ENCODE assay signal across 9 cellular contexts in genomic region chr22:46769706-46770105, GRCh38. TPM values are rescaled to one million over a fixed set of nuclear protein-coding genes. Genes with fewer than 3 reads are reported as not detected.
DNase-seq lines count a peak whose midpoint lies in the region; ATAC-seq and TF ChIP-seq lines count a peak whose summit lies in the region.
"Had no signal": no experiment of that assay in that cellular context is flagged by ENCODE, and none has a peak within 500 bp of the region (broad histone marks: within the 10 kb centered on the region; RNA-seq: fewer than 3 reads in every experiment).

No MANE protein-coding gene starts in this region.

- no peak overlapping the region for H2BK15ac ChIP-seq in mesenchymal stem cell (ENCODE audit: low read depth, poor library complexity, severe bottlenecking)

- no peak overlapping the region for H3K4me2 ChIP-seq in mesenchymal stem cell (ENCODE audit: low read length, poor library complexity, severe bottlenecking)

- H3K27ac ChIP-seq in mesenchymal stem cell (ENCODE audit: low read length, poor library complexity, severe bottlenecking) = no peak overlapping the region
- peak overlapping the region; percentile 53 to 91 (median 77) for H3K27ac ChIP-seq in tibial nerve

- no peak for TF ChIP-seq EP300 in tibial nerve (IDR thresholded peaks at IDR 0.05)

- H3K36me3 ChIP-seq in mesenchymal stem cell (ENCODE audit: control insufficient read depth in 1 of 2, insufficient read depth in 2 of 2, low read depth in 1 of 2, low read length in 2 of 2) (peaks cover 6 to 21% of the 10 kb centered on the region in 2 experiments), tibial nerve (peaks cover 0 to 5% (median 0%) of the 10 kb centered on the region in 3 donors)

- H2BK5ac ChIP-seq in mesenchymal stem cell (ENCODE audit: low read depth, low read length, poor library complexity, severe bottlenecking) = no peak overlapping the region

- peaks cover 35% of the 10 kb centered on the region for H3K4me1 ChIP-seq in mesenchymal stem cell (ENCODE audit: control insufficient read depth, insufficient read depth, low read depth, low read length)
- peaks cover 0 to 76% (median 39%) of the 10 kb centered on the region in 4 donors for H3K4me1 ChIP-seq in tibial nerve

- no peak overlapping the region for H3K14ac ChIP-seq in mesenchymal stem cell (ENCODE audit: low read length in 2 of 2)

- 93% methylated on average over 6 of the region's 6 CpGs for WGBS in mesenchymal stem cell
- WGBS in tibial nerve, 2 donors = 92% methylated on average over 6 of the region's 6 CpGs

- H3K27me3 Mint-ChIP-seq in activated naive CD8-positive, alpha-beta T cell treated with anti-CD3 and anti-CD28 coated beads, Interleukin-2, amount 50 U/mL, for 24 hours = no peaks in the 10 kb centered on the region

- ATAC-seq in activated naive CD4-positive, alpha-beta T cell treated with anti-CD3 and anti-CD28 coated beads, Interleukin-2, amount 50 U/mL, for 72 hours = no peak
- no peak for ATAC-seq in activated naive CD8-positive, alpha-beta T cell treated with anti-CD3 and anti-CD28 coated beads, Interleukin-2, amount 50 U/mL, for 24 hours
- ATAC-seq in HG02884 (IDR thresholded peaks at IDR 0.05; ENCODE audit: unreplicated experiment) = no peak

- H2BK120ac ChIP-seq in mesenchymal stem cell (ENCODE audit: low read depth, low read length) = no peak overlapping the region

- TF ChIP-seq CTCF in tibial nerve (IDR thresholded peaks at IDR 0.05) = no peak

- H3K4me3 Mint-ChIP-seq in activated naive CD8-positive, alpha-beta T cell treated with anti-CD3 and anti-CD28 coated beads, Interleukin-2, amount 50 U/mL, for 24 hours = peak overlapping the region; percentile 32
- H3K4me3 Mint-ChIP-seq: neural crest cell had no signal

- no peak overlapping the region for H4K8ac ChIP-seq in mesenchymal stem cell (ENCODE audit: low read length)

- peaks cover 20% of the 10 kb centered on the region for H3K79me1 ChIP-seq in mesenchymal stem cell (replicated peaks; ENCODE audit: low read length, poor library complexity, severe bottlenecking)

- no peak overlapping the region for H4K91ac ChIP-seq in mesenchymal stem cell (ENCODE audit: low read length)

- H3K4ac ChIP-seq in mesenchymal stem cell (ENCODE audit: low read depth in 1 of 2, low read length in 2 of 2) = no peak overlapping the region

- peak overlapping the region; percentile 26 to 51 for H3K27ac Mint-ChIP-seq in activated naive CD4-positive, alpha-beta T cell treated with anti-CD3 and anti-CD28 coated beads, Interleukin-2, amount 50 U/mL, for 72 hours
- peak overlapping the region; percentile 90 for H3K27ac Mint-ChIP-seq in activated naive CD8-positive, alpha-beta T cell treated with anti-CD3 and anti-CD28 coated beads, Interleukin-2, amount 50 U/mL, for 24 hours

- H3K36me3 Mint-ChIP-seq in activated naive CD4-positive, alpha-beta T cell treated with anti-CD3 and anti-CD28 coated beads, Interleukin-2, amount 50 U/mL, for 72 hours = peaks cover 0 to 21% of the 10 kb centered on the region in 2 donors
- peaks cover 14% of the 10 kb centered on the region for H3K36me3 Mint-ChIP-seq in activated naive CD8-positive, alpha-beta T cell treated with anti-CD3 and anti-CD28 coated beads, Interleukin-2, amount 50 U/mL, for 24 hours (ENCODE audit: low read depth)

- H3K23ac ChIP-seq in mesenchymal stem cell (ENCODE audit: low read length in 2 of 2) = no peak overlapping the region

- TF ChIP-seq POLR2A in tibial nerve (IDR thresholded peaks at IDR 0.05) = no peak

- peak overlapping the region; percentile 63 for H2AK5ac ChIP-seq in mesenchymal stem cell (ENCODE audit: low read length, severe bottlenecking)

- DNase-seq in activated naive CD4-positive, alpha-beta T cell treated with anti-CD3 and anti-CD28 coated beads, Interleukin-2, amount 50 U/mL, for 72 hours (ENCODE audit: low spot score in 2 of 2) = no peak
- no peak for DNase-seq in activated naive CD4-positive, alpha-beta T cell (lab: John Stamatoyannopoulos, UW)
- DNase-seq in activated naive CD8-positive, alpha-beta T cell treated with anti-CD3 and anti-CD28 coated beads, Interleukin-2, amount 50 U/mL, for 24 hours = no peak
- DNase-seq in mesenchymal stem cell (no peak), tibial nerve (ENCODE audit: low spot score in 2 of 2) (no peak), HCEC 1CT (no peak)
- DNase-seq in stimulated activated CD4-positive, alpha-beta T cell treated with anti-CD3 and anti-CD28 coated beads, Interleukin-4, amount 100 ng/mL, for 4 hours = no peak

- H3K9me3 ChIP-seq in mesenchymal stem cell (ENCODE audit: control insufficient read depth, low read length) (no peaks in the 10 kb centered on the region), tibial nerve (no peaks in the 10 kb centered on the region)

- H3K18ac ChIP-seq in mesenchymal stem cell (ENCODE audit: low read depth in 1 of 2, low read length in 2 of 2) = no peak overlapping the region

- H3K4me3 ChIP-seq in mesenchymal stem cell (ENCODE audit: insufficient read depth in 1 of 2, low read depth in 1 of 2, low read length in 2 of 2) (no peak overlapping the region), tibial nerve (no peak overlapping the region)

- H3K4me1 Mint-ChIP-seq in activated naive CD8-positive, alpha-beta T cell treated with anti-CD3 and anti-CD28 coated beads, Interleukin-2, amount 50 U/mL, for 24 hours = peaks cover 80% of the 10 kb centered on the region

- H2AFZ ChIP-seq in mesenchymal stem cell (ENCODE audit: low read depth, low read length) = no peak overlapping the region

- H3K9ac ChIP-seq in mesenchymal stem cell (ENCODE audit: low read length) = no peak overlapping the region

- no peaks in the 10 kb centered on the region for H3K27me3 ChIP-seq in mesenchymal stem cell (ENCODE audit: control insufficient read depth in 1 of 2, insufficient read depth in 1 of 2, low read length in 2 of 2)
- H3K27me3 ChIP-seq in tibial nerve = no peaks in the 10 kb centered on the region

- H3K9me3 Mint-ChIP-seq in activated naive CD4-positive, alpha-beta T cell treated with anti-CD3 and anti-CD28 coated beads, Interleukin-2, amount 50 U/mL, for 72 hours = no peaks in the 10 kb centered on the region
- H3K9me3 Mint-ChIP-seq in activated naive CD8-positive, alpha-beta T cell treated with anti-CD3 and anti-CD28 coated beads, Interleukin-2, amount 50 U/mL, for 24 hours = no peaks in the 10 kb centered on the region
- H3K9me3 Mint-ChIP-seq: neural crest cell had no signal

- H2BK12ac ChIP-seq in mesenchymal stem cell (ENCODE audit: low read length in 2 of 2) = no peak overlapping the region

RNA-seq across cellular contexts. Expression of gene TBC1D22A, which starts 7.3 kb away (rescaled TPM):
- total RNA-seq in activated naive CD4-positive, alpha-beta T cell treated with anti-CD3 and anti-CD28 coated beads, Interleukin-2, amount 50 U/mL, for 72 hours = 10 to 100 TPM; 17.8 to 50.8 TPM
- 16.5 TPM for polyA plus RNA-seq in mesenchymal stem cell (2013, experiment 1 of 2)
- 17.1 TPM for polyA plus RNA-seq in mesenchymal stem cell (2013, experiment 2 of 2)
- 10 to 100 TPM; 27.3 to 35.4 (median 29.3) TPM for total RNA-seq in tibial nerve

RNA-seq across cellular contexts. Expression of gene CERK, which starts 31.7 kb away (rescaled TPM):
- 10 to 100 TPM; 44.8 to 48.0 TPM for total RNA-seq in activated naive CD4-positive, alpha-beta T cell treated with anti-CD3 and anti-CD28 coated beads, Interleukin-2, amount 50 U/mL, for 72 hours
- 29.4 TPM for polyA plus RNA-seq in mesenchymal stem cell (2013, experiment 1 of 2)
- polyA plus RNA-seq in mesenchymal stem cell (2013, experiment 2 of 2) = 29.3 TPM
- 10 to 100 TPM; 20.3 to 42.0 (median 24.7) TPM for total RNA-seq in tibial nerve
